ENCODE assay signal across 8 cellular contexts in the genomic region with DNA sequence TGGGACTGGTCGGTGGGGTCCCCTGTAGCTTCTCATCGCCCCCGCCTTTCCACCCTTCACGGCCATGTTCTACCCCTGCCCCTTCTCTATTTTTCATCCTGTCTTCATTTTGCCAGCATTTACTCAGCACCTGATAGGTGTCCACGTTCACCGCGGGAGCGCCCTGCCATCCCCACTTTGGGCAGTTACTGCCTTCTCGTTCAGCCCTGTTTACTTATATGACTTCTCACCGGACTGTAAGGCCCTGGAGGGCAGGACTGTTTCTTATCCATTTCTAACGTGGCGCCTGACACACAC. TPM values are rescaled to one million over a fixed set of nuclear protein-coding genes. Genes with fewer than 3 reads are reported as not detected.
DNase-seq lines count a peak whose midpoint lies in the region; ATAC-seq, FAIRE-seq and TF ChIP-seq lines count a peak whose summit lies in the region.

No MANE protein-coding gene starts in this region.

- no peaks in the 10 kb centered on the region for H3K27me3 Mint-ChIP-seq in activated T-cell treated with anti-CD3 and anti-CD28 coated beads, Interleukin-2, amount 50 U/mL, for 24 hours

- H3K36me3 ChIP-seq in HepG2 (replicated peaks in 1 of 2; ENCODE audit: control insufficient read depth in 1 of 2, insufficient read depth in 2 of 2, low read length in 2 of 2), result peaks cover 12 to 21% of the 10 kb centered on the region in 2 experiments; a peak in 4 of 5 replicates
- peaks cover 0 to 47% (median 5%) of the 10 kb centered on the region in 3 donors for H3K36me3 ChIP-seq in tibial nerve

- H2AFZ ChIP-seq in HepG2 (ENCODE audit: low read length), result no peak overlapping the region

- in situ Hi-C loops in HepG2 (cut with HindIII; ENCODE audit: extremely low pct_ligation_motif_present, low pct_unique_long_range_greater_than_20kb), result no loop called here

- POLR2A ChIA-PET in HepG2 (lab: Yijun Ruan, JAX), result interaction anchor here (0.6 to 3.8 kb wide), 13 partner anchors 10 to 243 kb away, joined by 3 to 107 read pairs (median 11); partner anchors contain the start of genes CLCN6, KIAA2013, MIIP and MTHFR

- peaks cover 48% of the 10 kb centered on the region for H3K79me2 ChIP-seq in HepG2 (ENCODE audit: insufficient read depth, low read length)

- CTCF ChIA-PET in HepG2 (lab: Yijun Ruan, JAX; ENCODE audit: low intra/inter-chr PET ratio, low total read pairs), result no interaction called here

- no peak for FAIRE-seq in HepG2 (lab: Jason Lieb, UNC)

- H3K4me3 ChIP-seq in HepG2 (replicated peaks in 1 of 3; ENCODE audit: insufficient read depth in 1 of 3, low read depth in 2 of 3, low read length in 3 of 3) (peak overlapping the region; percentile 91 to 98 (median 97)), tibial nerve (peak overlapping the region; percentile 73 to 85 (median 76))

- no peaks in the 10 kb centered on the region for H3K9me3 ChIP-seq in HepG2 (ENCODE audit: low read length)
- no peaks in the 10 kb centered on the region for H3K9me3 ChIP-seq in tibial nerve

- H3K36me3 Mint-ChIP-seq in activated T-cell treated with anti-CD3 and anti-CD28 coated beads, Interleukin-2, amount 50 U/mL, for 24 hours (ENCODE audit: low read depth), result peaks cover 51% of the 10 kb centered on the region

- TF ChIP-seq CTCF in HepG2 (CRISPR knock-in tag; IDR thresholded peaks at IDR 0.05) (no peak), tibial nerve (IDR thresholded peaks at IDR 0.05) (no peak)

- DNase-seq in activated T-cell treated with anti-CD3 and anti-CD28 coated beads, Interleukin-2, amount 50 U/mL, for 24 hours, result no peak
- DNase-seq in activated T-cell treated with anti-CD3 and anti-CD28 coated beads, Interleukin-2, amount 50 U/mL, for 1 hour, result no peak
- DNase-seq in HepG2 (ENCODE audit: low spot score) (no peak), tibial nerve (ENCODE audit: low spot score in 2 of 2) (no peak), GF-D8 (lab: John Stamatoyannopoulos, UW) (no peak), SW 1271 (lab: John Stamatoyannopoulos, UW) (no peak)

- H3K27ac Mint-ChIP-seq in activated T-cell treated with anti-CD3 and anti-CD28 coated beads, Interleukin-2, amount 50 U/mL, for 24 hours, result peak overlapping the region; percentile 95

- TF ChIP-seq RAD21 in HepG2 (CRISPR knock-in tag; IDR thresholded peaks at IDR 0.05), result no peak

- no peaks in the 10 kb centered on the region for H3K9me3 Mint-ChIP-seq in activated T-cell treated with anti-CD3 and anti-CD28 coated beads, Interleukin-2, amount 50 U/mL, for 24 hours

- H3K4me2 ChIP-seq in HepG2 (ENCODE audit: low read depth, low read length), result peak overlapping the region; percentile 93

- H3K4me1 Mint-ChIP-seq in activated T-cell treated with anti-CD3 and anti-CD28 coated beads, Interleukin-2, amount 50 U/mL, for 24 hours (ENCODE audit: low read depth), result peaks cover 46% of the 10 kb centered on the region

- intact Hi-C loops in HepG2 (cut with micrococcal nuclease; ENCODE audit: unreplicated experiment), result no loop called here

- TSS peak; percentile 69 for BruUV-seq in HepG2 (replicated peaks; lab: Mats Ljungman, UMichigan)

- H3K27me3 ChIP-seq in HepG2 (ENCODE audit: control insufficient read depth in 1 of 2, insufficient read depth in 2 of 2, low read length in 2 of 2) (peaks cover 0 to 3% of the 10 kb centered on the region in 2 experiments; a peak in 1 of 5 replicates), tibial nerve (no peaks in the 10 kb centered on the region)

- peak overlapping the region; percentile 10 for H3K27ac ChIP-seq in adipose tissue (ENCODE audit: low read depth, low read length)
- peak overlapping the region; percentile 81 for H3K27ac ChIP-seq in HepG2 (ENCODE audit: extremely low read length, insufficient read depth, low read length)
- H3K27ac ChIP-seq in tibial nerve, result peak overlapping the region; percentile 92 to 96 (median 94)

- no peaks in the 10 kb centered on the region; the same call in 1 of the 2 replicates for H4K20me1 ChIP-seq in HepG2 (ENCODE audit: insufficient read depth, low read length)

- peaks cover 62% of the 10 kb centered on the region for H3K4me1 ChIP-seq in HepG2 (ENCODE audit: insufficient read depth, low read length)
- H3K4me1 ChIP-seq in tibial nerve, result peaks cover 0 to 53% (median 13%) of the 10 kb centered on the region in 4 donors

- 0 to 2% (median 0%) methylated on average over 9 to 12 of the region's 12 CpGs for WGBS in adipose tissue, 3 donors
- WGBS in HepG2 (ENCODE audit: low lambda C conversion rate), result under 1% methylated on average over 12 of the region's 12 CpGs
- 1% methylated on average over 12 of the region's 12 CpGs for WGBS in tibial nerve, 2 donors

- peak overlapping the region; percentile 93 for H3K9ac ChIP-seq in HepG2 (ENCODE audit: insufficient read depth, low read depth, low read length)

- ATAC-seq in HepG2, result no peak
- no peak for ATAC-seq in HG03342 (IDR thresholded peaks at IDR 0.05; ENCODE audit: unreplicated experiment)

- TF ChIP-seq POLR2A in HepG2 (IDR thresholded peaks at IDR 0.05; ENCODE audit: insufficient read depth in 1 of 2, low read depth in 2 of 2, low read length in 2 of 2) (no peak), tibial nerve (IDR thresholded peaks at IDR 0.05) (no peak)

- TF ChIP-seq EP300 in HepG2 (IDR thresholded peaks at IDR 0.05; ENCODE audit: low read depth in 2 of 2, low read length in 2 of 2) (no peak), HepG2 (CRISPR knock-in tag; IDR thresholded peaks at IDR 0.05; ENCODE audit: borderline replicate concordance) (no peak), tibial nerve (IDR thresholded peaks at IDR 0.05) (no peak)

- H3K4me3 Mint-ChIP-seq in activated T-cell treated with anti-CD3 and anti-CD28 coated beads, Interleukin-2, amount 50 U/mL, for 24 hours, result peak overlapping the region; percentile 91

RNA-seq across cellular contexts. Expression of gene MFN2, which starts 0.4 kb away (rescaled TPM):
- 10 to 100 TPM; 19.0 to 53.3 (median 50.5) TPM for polyA plus RNA-seq in adipose tissue
- total RNA-seq in HepG2 (2016; rRNA removed; fragmentation: Illumina TruSeq; extraction: Trizol), result 60.9 and 76.3 TPM in 2 replicates
- total RNA-seq in HepG2 (2016; cell fraction: cytosol; rRNA removed; fragmentation: Illumina TruSeq; extraction: Trizol; ENCODE audit: low read depth), result 7.7 and 8.0 TPM in 2 replicates
- total RNA-seq in HepG2 (2016; cell fraction: insoluble cytoplasmic fraction; rRNA removed; fragmentation: Illumina TruSeq; extraction: Trizol), result 61.5 and 70.2 TPM in 2 replicates
- 31.8 and 32.8 TPM in 2 replicates for total RNA-seq in HepG2 (2016; cell fraction: membrane; rRNA removed; fragmentation: Illumina TruSeq; extraction: Trizol)
- 38.7 and 39.7 TPM in 2 replicates for total RNA-seq in HepG2 (2016; cell fraction: nucleus; rRNA removed; fragmentation: Illumina TruSeq; extraction: Trizol)
- 38.7 and 41.0 TPM in 2 replicates for polyA plus RNA-seq in HepG2 (2011; rRNA removed)
- 31.7 and 32.9 TPM in 2 replicates for polyA plus RNA-seq in HepG2 (2011; cell fraction: cytosol; rRNA removed)
- 49.1 and 52.9 TPM in 2 replicates for polyA plus RNA-seq in HepG2 (2011; cell fraction: nucleus; rRNA removed)
- 42.4 and 55.4 TPM in 2 replicates for polyA plus RNA-seq in HepG2 (2012)
- polyA plus RNA-seq in HepG2 (2016; cell fraction: cytosol; fragmentation: Illumina TruSeq; extraction: Trizol; ENCODE audit: low read depth), result 4.0 and 4.2 TPM in 2 replicates
- 52.2 and 60.5 TPM in 2 replicates for polyA plus RNA-seq in HepG2 (2016; cell fraction: insoluble cytoplasmic fraction; fragmentation: Illumina TruSeq; extraction: Trizol; ENCODE audit: low read depth)
- 14.0 and 14.3 TPM in 2 replicates for polyA plus RNA-seq in HepG2 (2016; cell fraction: membrane; fragmentation: Illumina TruSeq; extraction: Trizol; ENCODE audit: low read depth)
- 45.1 and 48.2 TPM in 2 replicates for polyA plus RNA-seq in HepG2 (2016; cell fraction: nucleus; fragmentation: Illumina TruSeq; extraction: Trizol; ENCODE audit: insufficient read depth, low read depth)
- polyA minus RNA-seq in HepG2 (2011; rRNA and poly(A)+ RNA removed; ENCODE audit: low replicate concordance), result 83.9 and 88.4 TPM in 2 replicates
- polyA minus RNA-seq in HepG2 (2011; cell fraction: cytosol; rRNA and poly(A)+ RNA removed), result 26.6 and 33.4 TPM in 2 replicates
- 22.5 and 40.8 TPM in 2 replicates for polyA minus RNA-seq in HepG2 (2011; cell fraction: nucleus; rRNA and poly(A)+ RNA removed)
- total RNA-seq in tibial nerve, result 10 to 100 TPM; 53.8 to 71.6 (median 58.7) TPM

RNA-seq across cellular contexts. Expression of gene MIIP, which starts 38.7 kb away (rescaled TPM):
- polyA plus RNA-seq in adipose tissue (10 to 100 TPM; 19.0 to 34.0 (median 29.4) TPM), HepG2 (2011; rRNA removed) (23.0 and 31.1 TPM in 2 replicates)
- total RNA-seq in HepG2 (2016; rRNA removed; fragmentation: Illumina TruSeq; extraction: Trizol) (23.6 and 35.2 TPM in 2 replicates), tibial nerve (10 to 100 TPM; 53.3 to 95.4 (median 67.1) TPM)
- total RNA-seq in HepG2 (2016; cell fraction: cytosol; rRNA removed; fragmentation: Illumina TruSeq; extraction: Trizol; ENCODE audit: low read depth), result 52.3 and 57.6 TPM in 2 replicates
- 21.8 and 38.2 TPM in 2 replicates for total RNA-seq in HepG2 (2016; cell fraction: insoluble cytoplasmic fraction; rRNA removed; fragmentation: Illumina TruSeq; extraction: Trizol)
- 42.3 and 49.9 TPM in 2 replicates for total RNA-seq in HepG2 (2016; cell fraction: membrane; rRNA removed; fragmentation: Illumina TruSeq; extraction: Trizol)
- 27.2 and 31.9 TPM in 2 replicates for total RNA-seq in HepG2 (2016; cell fraction: nucleus; rRNA removed; fragmentation: Illumina TruSeq; extraction: Trizol)
- polyA plus RNA-seq in HepG2 (2011; cell fraction: cytosol; rRNA removed), result 11.2 and 20.9 TPM in 2 replicates
- 166 and 217 TPM in 2 replicates for polyA plus RNA-seq in HepG2 (2011; cell fraction: nucleus; rRNA removed)
- 9.1 and 20.3 TPM in 2 replicates for polyA plus RNA-seq in HepG2 (2012)
- 34.0 and 38.2 TPM in 2 replicates for polyA plus RNA-seq in HepG2 (2016; cell fraction: cytosol; fragmentation: Illumina TruSeq; extraction: Trizol; ENCODE audit: low read depth)
- polyA plus RNA-seq in HepG2 (2016; cell fraction: insoluble cytoplasmic fraction; fragmentation: Illumina TruSeq; extraction: Trizol; ENCODE audit: low read depth), result 17.3 and 17.8 TPM in 2 replicates
- 27.7 and 34.3 TPM in 2 replicates for polyA plus RNA-seq in HepG2 (2016; cell fraction: membrane; fragmentation: Illumina TruSeq; extraction: Trizol; ENCODE audit: low read depth)
- 63.8 and 70.7 TPM in 2 replicates for polyA plus RNA-seq in HepG2 (2016; cell fraction: nucleus; fragmentation: Illumina TruSeq; extraction: Trizol; ENCODE audit: insufficient read depth, low read depth)
- 17.1 and 28.4 TPM in 2 replicates for polyA minus RNA-seq in HepG2 (2011; rRNA and poly(A)+ RNA removed; ENCODE audit: low replicate concordance)
- 6.1 and 8.6 TPM in 2 replicates for polyA minus RNA-seq in HepG2 (2011; cell fraction: cytosol; rRNA and poly(A)+ RNA removed)
- polyA minus RNA-seq in HepG2 (2011; cell fraction: nucleus; rRNA and poly(A)+ RNA removed), result 11.1 and 14.7 TPM in 2 replicates

RNA-seq across cellular contexts. Expression of gene PLOD1, which starts 46.1 kb away (rescaled TPM):
- polyA plus RNA-seq in adipose tissue, result 10 to 100 TPM; 46.7 to 71.4 (median 47.0) TPM
- total RNA-seq in HepG2 (2016; rRNA removed; fragmentation: Illumina TruSeq; extraction: Trizol), result 31.0 and 70.1 TPM in 2 replicates
- 8.1 and 9.3 TPM in 2 replicates for total RNA-seq in HepG2 (2016; cell fraction: cytosol; rRNA removed; fragmentation: Illumina TruSeq; extraction: Trizol; ENCODE audit: low read depth)
- 23.8 and 71.6 TPM in 2 replicates for total RNA-seq in HepG2 (2016; cell fraction: insoluble cytoplasmic fraction; rRNA removed; fragmentation: Illumina TruSeq; extraction: Trizol)
- 22.0 and 25.0 TPM in 2 replicates for total RNA-seq in HepG2 (2016; cell fraction: membrane; rRNA removed; fragmentation: Illumina TruSeq; extraction: Trizol)
- total RNA-seq in HepG2 (2016; cell fraction: nucleus; rRNA removed; fragmentation: Illumina TruSeq; extraction: Trizol), result 69.1 and 83.4 TPM in 2 replicates
- 318 and 361 TPM in 2 replicates for polyA plus RNA-seq in HepG2 (2011; rRNA removed)
- polyA plus RNA-seq in HepG2 (2011; cell fraction: cytosol; rRNA removed), result 268 and 334 TPM in 2 replicates
- 289 and 340 TPM in 2 replicates for polyA plus RNA-seq in HepG2 (2011; cell fraction: nucleus; rRNA removed)
- 213 and 215 TPM in 2 replicates for polyA plus RNA-seq in HepG2 (2012)
- polyA plus RNA-seq in HepG2 (2016; cell fraction: cytosol; fragmentation: Illumina TruSeq; extraction: Trizol; ENCODE audit: low read depth), result 10.1 and 11.2 TPM in 2 replicates
- 27.4 and 35.7 TPM in 2 replicates for polyA plus RNA-seq in HepG2 (2016; cell fraction: insoluble cytoplasmic fraction; fragmentation: Illumina TruSeq; extraction: Trizol; ENCODE audit: low read depth)
- polyA plus RNA-seq in HepG2 (2016; cell fraction: membrane; fragmentation: Illumina TruSeq; extraction: Trizol; ENCODE audit: low read depth), result 15.6 and 19.4 TPM in 2 replicates
- 135 and 151 TPM in 2 replicates for polyA plus RNA-seq in HepG2 (2016; cell fraction: nucleus; fragmentation: Illumina TruSeq; extraction: Trizol; ENCODE audit: insufficient read depth, low read depth)
- polyA minus RNA-seq in HepG2 (2011; rRNA and poly(A)+ RNA removed; ENCODE audit: low replicate concordance), result 131 and 463 TPM in 2 replicates
- 175 and 181 TPM in 2 replicates for polyA minus RNA-seq in HepG2 (2011; cell fraction: cytosol; rRNA and poly(A)+ RNA removed)
- polyA minus RNA-seq in HepG2 (2011; cell fraction: nucleus; rRNA and poly(A)+ RNA removed), result 85.1 and 85.4 TPM in 2 replicates
- 10 to 100 TPM; 52.8 to 87.9 (median 64.0) TPM for total RNA-seq in tibial nerve

RNA-seq across cellular contexts. Expression of gene KIAA2013, which starts 54.4 kb away (rescaled TPM):
- polyA plus RNA-seq in adipose tissue (10 to 100 TPM; 19.2 to 38.2 (median 35.7) TPM), HepG2 (2011; rRNA removed) (141 and 163 TPM in 2 replicates)
- total RNA-seq in HepG2 (2016; rRNA removed; fragmentation: Illumina TruSeq; extraction: Trizol) (47.7 and 76.0 TPM in 2 replicates), tibial nerve (10 to 100 TPM; 50.0 to 73.7 (median 55.6) TPM)
- total RNA-seq in HepG2 (2016; cell fraction: cytosol; rRNA removed; fragmentation: Illumina TruSeq; extraction: Trizol; ENCODE audit: low read depth), result 39.0 and 40.3 TPM in 2 replicates
- total RNA-seq in HepG2 (2016; cell fraction: insoluble cytoplasmic fraction; rRNA removed; fragmentation: Illumina TruSeq; extraction: Trizol), result 45.3 and 75.8 TPM in 2 replicates
- 84.9 and 91.5 TPM in 2 replicates for total RNA-seq in HepG2 (2016; cell fraction: membrane; rRNA removed; fragmentation: Illumina TruSeq; extraction: Trizol)
- total RNA-seq in HepG2 (2016; cell fraction: nucleus; rRNA removed; fragmentation: Illumina TruSeq; extraction: Trizol), result 48.8 and 56.1 TPM in 2 replicates
- 151 and 283 TPM in 2 replicates for polyA plus RNA-seq in HepG2 (2011; cell fraction: cytosol; rRNA removed)
- polyA plus RNA-seq in HepG2 (2011; cell fraction: nucleus; rRNA removed), result 137 and 147 TPM in 2 replicates
- 61.9 and 67.1 TPM in 2 replicates for polyA plus RNA-seq in HepG2 (2012)
- polyA plus RNA-seq in HepG2 (2016; cell fraction: cytosol; fragmentation: Illumina TruSeq; extraction: Trizol; ENCODE audit: low read depth), result 45.1 and 45.9 TPM in 2 replicates
- 53.5 and 55.6 TPM in 2 replicates for polyA plus RNA-seq in HepG2 (2016; cell fraction: insoluble cytoplasmic fraction; fragmentation: Illumina TruSeq; extraction: Trizol; ENCODE audit: low read depth)
- 73.8 and 79.8 TPM in 2 replicates for polyA plus RNA-seq in HepG2 (2016; cell fraction: membrane; fragmentation: Illumina TruSeq; extraction: Trizol; ENCODE audit: low read depth)
- 92.2 and 94.4 TPM in 2 replicates for polyA plus RNA-seq in HepG2 (2016; cell fraction: nucleus; fragmentation: Illumina TruSeq; extraction: Trizol; ENCODE audit: insufficient read depth, low read depth)
- 68.1 and 270 TPM in 2 replicates for polyA minus RNA-seq in HepG2 (2011; rRNA and poly(A)+ RNA removed; ENCODE audit: low replicate concordance)
- 85.2 and 94.3 TPM in 2 replicates for polyA minus RNA-seq in HepG2 (2011; cell fraction: cytosol; rRNA and poly(A)+ RNA removed)
- polyA minus RNA-seq in HepG2 (2011; cell fraction: nucleus; rRNA and poly(A)+ RNA removed), result 25.0 and 28.0 TPM in 2 replicates

Comparison
In these comparisons a context has a peak if more than half of its experiments do, and no peak if none do; other contexts are left out.
1. H3K27ac ChIP-seq: peak in every context shown above with its lines; median percentile 94 in tibial nerve; 81 in HepG2; 10 in adipose tissue.